In genomic region chr11:69887841-69888670, GRCh38 we compare ENCODE assay signal across 16 cellular contexts.
DNase-seq lines count a peak whose midpoint lies in the region; ATAC-seq, FAIRE-seq and TF ChIP-seq lines count a peak whose summit lies in the region.
"Had no signal": no experiment of that assay in that cellular context is flagged by ENCODE, and none has a peak within 500 bp of the region (broad histone marks: within the 10 kb centered on the region; RNA-seq: fewer than 3 reads in every experiment).

No MANE protein-coding gene starts in this region.

- H3K4me3 ChIP-seq in K562 (no peak overlapping the region), neuronal stem cell (ENCODE audit: low read length in 2 of 2) (peak overlapping the region in 1 of 2 donors; percentile 16)
- H3K4me3 ChIP-seq: BLaER1 treated with 17β-estradiol and CSF1 and Interleukin-3, amounts not matched to agents 10 nM and 100 nM; GM12878; GM23338; PC-9 had no signal

- H3K4me1 ChIP-seq in K562 (replicated peaks in 1 of 2; ENCODE audit: control insufficient read depth in 2 of 2, insufficient read depth in 2 of 2, low read length in 2 of 2) = peaks cover 0 to 19% of the 10 kb centered on the region in 2 experiments; a peak in 2 of 5 replicates
- peaks cover 8 to 11% of the 10 kb centered on the region in 2 donors for H3K4me1 ChIP-seq in neuronal stem cell (ENCODE audit: control insufficient read depth in 2 of 2, insufficient read depth in 1 of 2, low read depth in 1 of 2, low read length in 2 of 2)

- no peak overlapping the region for H2BK5ac ChIP-seq in neuronal stem cell (ENCODE audit: low read length)

- peak; percentile 5 to 15 for ATAC-seq in activated T-cell treated with anti-CD3 and anti-CD28 coated beads, Interleukin-2, amount 50 U/mL, for 72 hours (replicated peaks in 1 of 2)
- ATAC-seq in K562 = no peak
- ATAC-seq in HG03095 (IDR thresholded peaks at IDR 0.05; ENCODE audit: unreplicated experiment) = no peak

- H2BK120ac ChIP-seq in neuronal stem cell (ENCODE audit: low read depth, low read length) = no peak overlapping the region

- TF ChIP-seq RAD21 in K562 (CRISPR knock-in tag; conservative IDR thresholded peaks at IDR 0.05 in 1 of 2, IDR thresholded peaks at IDR 0.05 in 1 of 2) = no peak

- H3K9me3 ChIP-seq in K562 (replicated peaks; ENCODE audit: control insufficient read depth, insufficient read depth, low read depth, low read length) = no peaks in the 10 kb centered on the region
- H3K9me3 ChIP-seq in neuronal stem cell (replicated peaks in 1 of 2; ENCODE audit: control insufficient read depth in 2 of 2, insufficient read depth in 1 of 2, low read depth in 1 of 2, low read length in 2 of 2) = no peaks in the 10 kb centered on the region
- H3K9me3 ChIP-seq: BLaER1 treated with 17β-estradiol and CSF1 and Interleukin-3, amounts not matched to agents 10 nM and 100 nM had no signal

- H3K9me1 ChIP-seq in K562 (ENCODE audit: control insufficient read depth, insufficient read depth, low read length) = no peaks in the 10 kb centered on the region

- in situ Hi-C loops in K562 (cut with MboI) = loop anchor here (10.0 kb wide), 1 partner anchor 203 kb away; no protein-coding TSS in a partner anchor

- H2BK12ac ChIP-seq in neuronal stem cell (ENCODE audit: low read length) = no peak overlapping the region

- H2BK15ac ChIP-seq in neuronal stem cell (ENCODE audit: low read length) = peak overlapping the region; percentile 33

- WGBS in K562 (ENCODE audit: insufficient coverage, low coverage, missing lambda C conversion rate) = 2% methylated on average over 13 of the region's 13 CpGs
- WGBS in neuronal stem cell (ENCODE audit: extremely low coverage in 2 of 2, insufficient read length in 2 of 2, insufficient replicate concordance in 1 of 2), 2 donors = no CpG with 5 or more reads among the region's 13 CpGs

- peak overlapping the region; percentile 40 for H2AK5ac ChIP-seq in neuronal stem cell (ENCODE audit: low read depth, low read length)

- no peaks in the 10 kb centered on the region for H3K36me3 ChIP-seq in K562 (ENCODE audit: control insufficient read depth, insufficient read depth, low read length)
- no peaks in the 10 kb centered on the region for H3K36me3 ChIP-seq in neuronal stem cell (replicated peaks in 1 of 2; ENCODE audit: control insufficient read depth in 2 of 2, insufficient read depth in 2 of 2, low read length in 2 of 2)
- H3K36me3 ChIP-seq: BLaER1 treated with 17β-estradiol and CSF1 and Interleukin-3, amounts not matched to agents 10 nM and 100 nM had no signal

- H3K79me1 ChIP-seq in neuronal stem cell (ENCODE audit: low read depth, low read length) = no peaks in the 10 kb centered on the region

- no peak for TF ChIP-seq EP300 in K562 (IDR thresholded peaks at IDR 0.05; ENCODE audit: low read length)

- H4K8ac ChIP-seq in neuronal stem cell (ENCODE audit: low read depth, low read length) = no peak overlapping the region

- intact Hi-C loops in K562 (cut with micrococcal nuclease) = loop anchor here (1.0 kb wide), 2 partner anchors 184 to 202 kb away; partner anchors contain the start of gene FGF19

- H4K91ac ChIP-seq in neuronal stem cell (ENCODE audit: low read depth, low read length, poor library complexity) = no peak overlapping the region

- no peaks in the 10 kb centered on the region for H3K79me2 ChIP-seq in K562 (ENCODE audit: control insufficient read depth, insufficient read depth, low read length)

- TF ChIP-seq POLR2A in GM12891 (IDR thresholded peaks at IDR 0.05; ENCODE audit: low read depth, low read length) (no peak), K562 (conservative IDR thresholded peaks at IDR 0.05) (no peak)

- H3K4me2 ChIP-seq in K562 (ENCODE audit: insufficient read depth, low read length) (no peak overlapping the region), neuronal stem cell (ENCODE audit: insufficient read depth, low read length, poor library complexity, severe bottlenecking) (no peak overlapping the region)
- H3K4me2 ChIP-seq: PC-9 had no signal

- H3K27ac ChIP-seq in K562 (ENCODE audit: extremely low read depth, low read depth, low read length) = no peak overlapping the region
- no peak overlapping the region for H3K27ac ChIP-seq in neuronal stem cell (replicated peaks; ENCODE audit: low read length)
- H3K27ac ChIP-seq: BLaER1 treated with 17β-estradiol and CSF1 and Interleukin-3, amounts not matched to agents 10 nM and 100 nM; PC-9 had no signal

- peaks cover 10% of the 10 kb centered on the region for H3K27me3 Mint-ChIP-seq in activated T-cell treated with anti-CD3 and anti-CD28 coated beads, Interleukin-2, amount 50 U/mL, for 72 hours (ENCODE audit: low read depth)

- CTCF ChIA-PET in K562 (lab: Yijun Ruan, JAX; ENCODE audit: low intra/inter-chr PET ratio) = interaction anchor here (1.1 to 3.1 kb wide), 2 partner anchors 184 to 203 kb away, joined by 6 to 25 read pairs; partner anchors contain the start of gene FGF19

- H3K27me3 ChIP-seq in K562 (ENCODE audit: control insufficient read depth in 2 of 2, insufficient read depth in 2 of 2, low read length in 2 of 2) = peaks cover 17 to 59% of the 10 kb centered on the region in 2 experiments; a peak in 3 of 5 replicates
- peaks cover 0 to 29% (median 11%) of the 10 kb centered on the region in 3 experiments for H3K27me3 ChIP-seq in neuronal stem cell (ENCODE audit: control insufficient read depth in 3 of 3, insufficient read depth in 3 of 3, low read depth in 1 of 3, low read length in 3 of 3)

- H3K9ac ChIP-seq in K562 (ENCODE audit: insufficient read depth in 1 of 2, low read depth in 2 of 2, low read length in 2 of 2) = no peak overlapping the region
- peak overlapping the region; percentile 13 for H3K9ac ChIP-seq in neuronal stem cell (ENCODE audit: low read depth, low read length, poor library complexity)
- H3K9ac ChIP-seq: BLaER1 treated with 17β-estradiol and CSF1 and Interleukin-3, amounts not matched to agents 10 nM and 100 nM had no signal

- H4K20me1 ChIP-seq in K562 (replicated peaks; ENCODE audit: control insufficient read depth, insufficient read depth, low read length) = peaks cover 24% of the 10 kb centered on the region

- no TSS peak for BruUV-seq in K562 (replicated peaks; lab: Mats Ljungman, UMichigan)

- no peak overlapping the region for H3K4me3 Mint-ChIP-seq in activated T-cell treated with anti-CD3 and anti-CD28 coated beads, Interleukin-2, amount 50 U/mL, for 72 hours
- H3K4me3 Mint-ChIP-seq: HFFc6, IgD-negative memory B cell had no signal

- H3K23ac ChIP-seq in neuronal stem cell (ENCODE audit: low read depth, low read length, poor library complexity) = peak overlapping the region; percentile 2

- no peak for DNase-seq in activated T-cell treated with anti-CD3 and anti-CD28 coated beads, Interleukin-2, amount 50 U/mL, for 72 hours
- DNase-seq in activated T-cell treated with anti-CD3 and anti-CD28 coated beads, Interleukin-2, amount 50 U/mL, for 48 hours = no peak
- no peak for DNase-seq in GM12891 (ENCODE audit: insufficient read length, low spot score)
- DNase-seq in K562 (ENCODE audit: extremely low read depth in 1 of 4, low spot score in 3 of 4) = no peak
- no peak for DNase-seq in neuronal stem cell (ENCODE audit: low spot score)
- DNase-seq in NCI-H82 treated with DMSO at 0.1 percent for 48 hours (lab: John Stamatoyannopoulos, UW; ENCODE audit: unreplicated experiment) = no peak
- no peak for DNase-seq in HCEC 1CT
- DNase-seq: GDM1, NCI-H1417 treated with DMSO at 0.1 percent for 48 hours had no signal

- no peak overlapping the region for H3K4ac ChIP-seq in neuronal stem cell (ENCODE audit: low read length)

- H3K18ac ChIP-seq in neuronal stem cell (ENCODE audit: low read length) = peak overlapping the region; percentile 54

- H3K4me1 Mint-ChIP-seq in activated T-cell treated with anti-CD3 and anti-CD28 coated beads, Interleukin-2, amount 50 U/mL, for 72 hours (ENCODE audit: low read depth) = no peaks in the 10 kb centered on the region

- no peaks in the 10 kb centered on the region for H3K9me3 Mint-ChIP-seq in activated T-cell treated with anti-CD3 and anti-CD28 coated beads, Interleukin-2, amount 50 U/mL, for 72 hours
- H3K9me3 Mint-ChIP-seq: GM23338, HFFc6, IgD-negative memory B cell had no signal

- no peaks in the 10 kb centered on the region for H3K36me3 Mint-ChIP-seq in activated T-cell treated with anti-CD3 and anti-CD28 coated beads, Interleukin-2, amount 50 U/mL, for 72 hours (ENCODE audit: insufficient read depth in 2 of 2)
- H3K36me3 Mint-ChIP-seq: IgD-negative memory B cell had no signal

- H3K27ac Mint-ChIP-seq in activated T-cell treated with anti-CD3 and anti-CD28 coated beads, Interleukin-2, amount 50 U/mL, for 72 hours = no peak overlapping the region
- H3K27ac Mint-ChIP-seq: GM23338, HFFc6, IgD-negative memory B cell had no signal

- POLR2A ChIA-PET in K562 (lab: Yijun Ruan, JAX) = interaction anchor here (0.5 to 0.6 kb wide), 2 partner anchors 72 to 90 kb away, joined by 3 read pairs; no protein-coding TSS in a partner anchor

- H3K14ac ChIP-seq in neuronal stem cell (ENCODE audit: low read length) = peak overlapping the region; percentile 25

- TF ChIP-seq CTCF in K562 (IDR thresholded peaks at IDR 0.05 in 2 of 3, conservative IDR thresholded peaks at IDR 0.05 in 1 of 3; ENCODE audit: insufficient read depth in 2 of 3, low read depth in 1 of 3, low read length in 3 of 3) = no peak

- H2AFZ ChIP-seq in K562 (ENCODE audit: low read depth, low read length) = no peak overlapping the region
- H2AFZ ChIP-seq in neuronal stem cell (ENCODE audit: low read length) = no peak overlapping the region
- H2AFZ ChIP-seq: GM23338, PC-9 had no signal

- FAIRE-seq in GM12891 (lab: Jason Lieb, UNC) (peak; percentile 90), K562 (lab: Jason Lieb, UNC) (no peak)

TF ChIP-seq in GM12891, 5 proteins besides CTCF, POLR2A, EP300 and RAD21:
- TF ChIP-seq POU2F2 (IDR thresholded peaks at IDR 0.05; ENCODE audit: low read depth, low read length) (no peak), TAF1 (IDR thresholded peaks at IDR 0.05; ENCODE audit: low read depth, low read length) (no peak), POLR2AphosphoS5 (IDR thresholded peaks at IDR 0.05; ENCODE audit: low read depth, low read length) (no peak), SPI1 (IDR thresholded peaks at IDR 0.05; ENCODE audit: low read depth, low read length) (no peak), PAX5 (IDR thresholded peaks at IDR 0.05; ENCODE audit: insufficient read depth, low read length, severe bottlenecking) (no peak)

TF ChIP-seq in K562, 482 proteins besides CTCF, POLR2A, EP300 and RAD21 (continues in another document):
- 0 out of 2 replicates have a peak, but pooled peaks have one; percentile 51 for TF ChIP-seq FOXP1 (CRISPR knock-in tag; IDR thresholded peaks at IDR 0.05)
- no peak for TF ChIP-seq TEAD1 (CRISPR knock-in tag; IDR thresholded peaks at IDR 0.05)
- TF ChIP-seq, protein P1, sequence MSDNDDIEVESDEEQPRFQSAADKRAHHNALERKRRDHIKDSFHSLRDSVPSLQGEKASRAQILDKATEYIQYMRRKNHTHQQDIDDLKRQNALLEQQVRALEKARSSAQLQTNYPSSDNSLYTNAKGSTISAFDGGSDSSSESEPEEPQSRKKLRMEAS (CRISPR knock-in tag; IDR thresholded peaks at IDR 0.05) = peak; percentile 33; the same call in 1 of the 2 replicates
- no peak for TF ChIP-seq NR4A1 (CRISPR knock-in tag; IDR thresholded peaks at IDR 0.05)
- no peak for TF ChIP-seq NR4A1 (tag; IDR thresholded peaks at IDR 0.05)
- no peak for TF ChIP-seq GATAD2B (IDR thresholded peaks at IDR 0.05; ENCODE audit: borderline replicate concordance)

Comparison
In these comparisons a context has a peak if more than half of its experiments do, and no peak if none do; other contexts are left out.
1. ATAC-seq: peak in activated T-cell treated with anti-CD3 and anti-CD28 coated beads, Interleukin-2, amount 50 U/mL, for 72 hours (2 of 2); none in K562 (single experiment) and HG03095 (single experiment).